ENCODE assay signal across 2 cellular contexts in the genomic region with DNA sequence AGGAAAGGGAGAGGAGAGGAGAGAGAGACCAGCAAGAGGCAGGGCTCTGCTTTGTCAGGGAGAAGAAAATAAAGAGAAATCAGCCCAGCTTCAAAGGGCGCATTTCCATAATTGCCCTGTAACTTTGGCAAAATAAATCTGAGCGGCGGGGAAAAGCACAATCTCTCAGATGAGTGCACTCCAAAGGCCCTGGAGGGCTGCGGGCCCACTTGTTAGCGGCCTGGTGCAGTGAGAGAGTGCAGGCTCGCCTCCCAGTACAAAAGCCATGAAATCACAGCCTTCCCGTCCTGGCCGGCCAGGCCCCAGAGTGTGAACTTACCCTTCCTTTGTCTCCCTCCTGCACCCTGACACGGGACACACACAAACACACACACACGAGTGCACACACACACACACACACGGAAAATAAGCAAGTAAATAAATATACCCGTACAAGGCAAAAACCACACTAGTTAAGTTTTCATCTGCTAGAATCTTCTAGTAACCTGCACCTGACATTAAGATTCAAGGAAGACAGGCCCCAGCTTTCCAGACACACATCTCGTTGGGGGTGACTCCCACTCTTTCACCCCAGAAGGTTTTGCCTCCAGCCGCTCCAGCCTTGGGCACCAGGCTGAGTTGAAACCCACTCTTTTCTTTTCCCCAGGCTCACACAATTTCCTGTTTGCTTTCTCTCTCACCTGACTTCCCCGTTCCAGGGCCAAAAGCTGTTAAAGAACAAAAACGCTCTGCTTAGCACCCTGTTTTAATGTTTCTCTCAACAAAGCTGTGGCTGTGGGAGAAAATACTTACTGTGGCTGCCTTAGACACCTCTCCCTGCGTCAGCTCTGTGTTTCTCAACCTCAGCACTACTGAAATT.
TF ChIP-seq lines count a peak whose summit lies in the region.

No MANE protein-coding gene starts in this region.

TF ChIP-seq in HepG2, 621 proteins besides CTCF, POLR2A, EP300 and RAD21 (continued from another document and continues in another):
- no peak for TF ChIP-seq ZNF607 (CRISPR knock-in tag; IDR thresholded peaks at IDR 0.05; ENCODE audit: borderline replicate concordance)
- TF ChIP-seq ZNF407 (CRISPR knock-in tag; IDR thresholded peaks at IDR 0.05; ENCODE audit: not compliant biosample characterization) = no peak
- no peak for TF ChIP-seq ZNF333 (CRISPR knock-in tag; IDR thresholded peaks at IDR 0.05; ENCODE audit: borderline replicate concordance)
- no peak for TF ChIP-seq NFYC (CRISPR knock-in tag; IDR thresholded peaks at IDR 0.05)
- no peak for TF ChIP-seq ZNF878 (CRISPR knock-in tag; IDR thresholded peaks at IDR 0.05)
- TF ChIP-seq PHF8 (CRISPR knock-in tag; IDR thresholded peaks at IDR 0.05) = 0 out of 2 replicates have a peak, but pooled peaks have one; percentile 10
- TF ChIP-seq PREB (CRISPR knock-in tag; IDR thresholded peaks at IDR 0.05) = no peak
- no peak for TF ChIP-seq ATF7-NPFF (CRISPR knock-in tag; IDR thresholded peaks at IDR 0.05; ENCODE audit: low read depth)
- TF ChIP-seq, protein P1, sequence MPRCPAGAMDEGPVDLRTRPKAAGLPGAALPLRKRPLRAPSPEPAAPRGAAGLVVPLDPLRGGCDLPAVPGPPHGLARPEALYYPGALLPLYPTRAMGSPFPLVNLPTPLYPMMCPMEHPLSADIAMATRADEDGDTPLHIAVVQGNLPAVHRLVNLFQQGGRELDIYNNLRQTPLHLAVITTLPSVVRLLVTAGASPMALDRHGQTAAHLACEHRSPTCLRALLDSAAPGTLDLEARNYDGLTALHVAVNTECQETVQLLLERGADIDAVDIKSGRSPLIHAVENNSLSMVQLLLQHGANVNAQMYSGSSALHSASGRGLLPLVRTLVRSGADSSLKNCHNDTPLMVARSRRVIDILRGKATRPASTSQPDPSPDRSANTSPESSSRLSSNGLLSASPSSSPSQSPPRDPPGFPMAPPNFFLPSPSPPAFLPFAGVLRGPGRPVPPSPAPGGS (CRISPR knock-in tag; IDR thresholded peaks at IDR 0.05) = no peak
- no peak for TF ChIP-seq ZSCAN25 (CRISPR knock-in tag; IDR thresholded peaks at IDR 0.05)
- TF ChIP-seq, protein P2, sequence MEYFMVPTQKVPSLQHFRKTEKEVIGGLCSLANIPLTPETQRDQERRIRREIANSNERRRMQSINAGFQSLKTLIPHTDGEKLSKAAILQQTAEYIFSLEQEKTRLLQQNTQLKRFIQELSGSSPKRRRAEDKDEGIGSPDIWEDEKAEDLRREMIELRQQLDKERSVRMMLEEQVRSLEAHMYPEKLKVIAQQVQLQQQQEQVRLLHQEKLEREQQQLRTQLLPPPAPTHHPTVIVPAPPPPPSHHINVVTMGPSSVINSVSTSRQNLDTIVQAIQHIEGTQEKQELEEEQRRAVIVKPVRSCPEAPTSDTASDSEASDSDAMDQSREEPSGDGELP (IDR thresholded peaks at IDR 0.05; ENCODE audit: borderline replicate concordance, low read depth) = peak; percentile 21; the same call in 1 of the 2 replicates
- TF ChIP-seq ZNF7 (CRISPR knock-in tag; IDR thresholded peaks at IDR 0.05) = no peak
- TF ChIP-seq ZNF652 (CRISPR knock-in tag; IDR thresholded peaks at IDR 0.05; ENCODE audit: borderline replicate concordance, low read depth) = no peak
- no peak for TF ChIP-seq HES4 (CRISPR knock-in tag; IDR thresholded peaks at IDR 0.05; ENCODE audit: borderline replicate concordance)

TF ChIP-seq in WTC11, 78 proteins besides CTCF, POLR2A, EP300 and RAD21 (continued from another document):
- TF ChIP-seq E2F4 (CRISPR knock-in tag; IDR thresholded peaks at IDR 0.05; ENCODE audit: borderline replicate concordance, low read depth) (no peak), ZNF396 (CRISPR knock-in tag; IDR thresholded peaks at IDR 0.05; ENCODE audit: borderline replicate concordance) (no peak), ZBTB21 (CRISPR knock-in tag; IDR thresholded peaks at IDR 0.05; ENCODE audit: borderline replicate concordance) (no peak), MYBL2 (CRISPR knock-in tag; IDR thresholded peaks at IDR 0.05) (no peak), IRF1 (CRISPR knock-in tag; IDR thresholded peaks at IDR 0.05) (no peak), NFE2L1 (CRISPR knock-in tag; IDR thresholded peaks at IDR 0.05) (no peak), ZNF423 (CRISPR knock-in tag; IDR thresholded peaks at IDR 0.05) (no peak)
- TF ChIP-seq, protein P3, sequence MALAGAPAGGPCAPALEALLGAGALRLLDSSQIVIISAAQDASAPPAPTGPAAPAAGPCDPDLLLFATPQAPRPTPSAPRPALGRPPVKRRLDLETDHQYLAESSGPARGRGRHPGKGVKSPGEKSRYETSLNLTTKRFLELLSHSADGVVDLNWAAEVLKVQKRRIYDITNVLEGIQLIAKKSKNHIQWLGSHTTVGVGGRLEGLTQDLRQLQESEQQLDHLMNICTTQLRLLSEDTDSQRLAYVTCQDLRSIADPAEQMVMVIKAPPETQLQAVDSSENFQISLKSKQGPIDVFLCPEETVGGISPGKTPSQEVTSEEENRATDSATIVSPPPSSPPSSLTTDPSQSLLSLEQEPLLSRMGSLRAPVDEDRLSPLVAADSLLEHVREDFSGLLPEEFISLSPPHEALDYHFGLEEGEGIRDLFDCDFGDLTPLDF (CRISPR knock-in tag; IDR thresholded peaks at IDR 0.05) = no peak
TF ChIP-seq in WTC11: peak in this region for 0.
